ENCODE assay signal across 8 cellular contexts in genomic region chr11:86551286-86551685, GRCh38.
DNase-seq lines count a peak whose midpoint lies in the region; ATAC-seq and TF ChIP-seq lines count a peak whose summit lies in the region.

No MANE protein-coding gene starts in this region.

- ATAC-seq in GM18907 (IDR thresholded peaks at IDR 0.05; ENCODE audit: unreplicated experiment) (peak; percentile 77), GM21737 (IDR thresholded peaks at IDR 0.05; ENCODE audit: unreplicated experiment) (no peak), GM21360 (IDR thresholded peaks at IDR 0.05; ENCODE audit: unreplicated experiment) (no peak)

- no peak for TF ChIP-seq POLR2A in spleen (IDR thresholded peaks at IDR 0.05)

- no peaks in the 10 kb centered on the region for H3K79me2 ChIP-seq in PC-9 (ENCODE audit: low read depth)

- DNase-seq in PC-9 (peak in 1 of 2 experiments; percentile 82), foreskin fibroblast (peak; percentile 80 to 86), spleen (no peak), NCI-H526 treated with DMSO at 0.1 percent for 48 hours (lab: John Stamatoyannopoulos, UW) (no peak), HEK293T (ENCODE audit: extremely low spot score) (no peak)

- H3K9me2 ChIP-seq in PC-9 (ENCODE audit: insufficient read depth), result no peaks in the 10 kb centered on the region

- intact Hi-C loops in PC-9 (cut with micrococcal nuclease; ENCODE audit: unreplicated experiment), result no loop called here
- intact Hi-C loops in spleen (cut with DNase I; ENCODE audit: low total_unique reads), result no loop called here

- no peaks in the 10 kb centered on the region; the same call in 1 of the 2 replicates for H3F3A ChIP-seq in PC-9 (ENCODE audit: insufficient read depth, low read depth)

- peaks cover 10% of the 10 kb centered on the region for H3K4me1 ChIP-seq in PC-9 (replicated peaks; ENCODE audit: insufficient read depth)
- H3K4me1 ChIP-seq in spleen, result peaks cover 4 to 41% (median 15%) of the 10 kb centered on the region in 6 donors

- H3K4me3 ChIP-seq in PC-9 (no peak overlapping the region), foreskin fibroblast (ENCODE audit: low read depth in 1 of 2, low read length in 2 of 2) (no peak overlapping the region), spleen (no peak overlapping the region)

- H4K20me1 ChIP-seq in PC-9 (ENCODE audit: insufficient read depth), result no peaks in the 10 kb centered on the region

- H3K9me3 ChIP-seq in PC-9 (ENCODE audit: insufficient read depth, low read depth), result no peaks in the 10 kb centered on the region
- H3K9me3 ChIP-seq in spleen, result no peaks in the 10 kb centered on the region

- 36 to 53% (median 38%) methylated on average over 1 of the region's 1 CpG for WGBS in spleen, 5 donors

- H3K27me3 ChIP-seq in PC-9 (ENCODE audit: insufficient read depth, low read depth) (no peaks in the 10 kb centered on the region), spleen (replicated peaks in 1 of 7) (no peaks in the 10 kb centered on the region)

- H3K27ac ChIP-seq in PC-9, result no peak overlapping the region
- peak overlapping the region in 6 of 8 donors; percentile 50 to 76 (median 67) for H3K27ac ChIP-seq in spleen

- H3K4me2 ChIP-seq in PC-9, result peak overlapping the region; percentile 30; the same call in 1 of the 2 replicates

- CTCF ChIA-PET in PC-9 (lab: Charles Lee) (interaction anchor here (0.6 to 0.9 kb wide), 2 partner anchors 55 to 190 kb away, joined by 3 read pairs; no protein-coding TSS in a partner anchor), HEK293T (lab: Yijun Ruan, JAX) (interaction anchor here (1.3 kb wide), 1 partner anchor 17 kb away, joined by 3 read pairs; no protein-coding TSS in a partner anchor)

- no peak overlapping the region for H2AFZ ChIP-seq in PC-9

- POLR2A ChIA-PET in PC-9 (lab: Charles Lee; ENCODE audit: unreplicated experiment), result interaction anchor here (0.6 to 0.7 kb wide), 3 partner anchors 11 to 189 kb away, joined by 3 to 6 read pairs (median 4); no protein-coding TSS in a partner anchor
- POLR2A ChIA-PET in HEK293T (lab: Yijun Ruan, JAX), result interaction anchor here (1.2 kb wide), 1 partner anchor 13 kb away, joined by 4 read pairs; no protein-coding TSS in a partner anchor

- TF ChIP-seq CTCF in PC-9 (conservative IDR thresholded peaks at IDR 0.05) (no peak), foreskin fibroblast (IDR thresholded peaks at IDR 0.05; ENCODE audit: low read depth, low read length) (no peak), spleen (IDR thresholded peaks at IDR 0.05 in 8 of 11, conservative IDR thresholded peaks at IDR 0.05 in 3 of 11) (no peak)

- H3K36me3 ChIP-seq in PC-9 (ENCODE audit: low read depth), result no peaks in the 10 kb centered on the region
- no peaks in the 10 kb centered on the region for H3K36me3 ChIP-seq in spleen

- BruUV-seq in PC-9 (replicated peaks; lab: Mats Ljungman, UMichigan), result no TSS peak

TF ChIP-seq in HEK293T, 16 proteins besides CTCF, POLR2A, EP300 and RAD21:
- no peak for TF ChIP-seq ARNT (IDR thresholded peaks at IDR 0.05)
- TF ChIP-seq PKNOX1 (IDR thresholded peaks at IDR 0.05), result no peak
- TF ChIP-seq HDGF (IDR thresholded peaks at IDR 0.05; ENCODE audit: borderline replicate concordance), result no peak
- no peak for TF ChIP-seq ZNF384 (IDR thresholded peaks at IDR 0.05)
- no peak for TF ChIP-seq SUZ12 (IDR thresholded peaks at IDR 0.05)
- no peak for TF ChIP-seq FOXA1 (IDR thresholded peaks at IDR 0.05)
- TF ChIP-seq TARDBP (IDR thresholded peaks at IDR 0.05), result no peak
- TF ChIP-seq CTBP1 (IDR thresholded peaks at IDR 0.05; ENCODE audit: borderline replicate concordance), result no peak
- TF ChIP-seq FOXK2 (IDR thresholded peaks at IDR 0.05), result no peak
- TF ChIP-seq FOXM1 (IDR thresholded peaks at IDR 0.05; ENCODE audit: borderline replicate concordance), result no peak

Comparison
In these comparisons a context has a peak if more than half of its experiments do, and no peak if none do; other contexts are left out.
1. DNase-seq: peak in foreskin fibroblast (2 of 2); none in spleen (single experiment), NCI-H526 treated with DMSO at 0.1 percent for 48 hours (single experiment) and HEK293T (single experiment).